Comparison of ENCODE assay signal across 13 cellular contexts in the genomic region with DNA sequence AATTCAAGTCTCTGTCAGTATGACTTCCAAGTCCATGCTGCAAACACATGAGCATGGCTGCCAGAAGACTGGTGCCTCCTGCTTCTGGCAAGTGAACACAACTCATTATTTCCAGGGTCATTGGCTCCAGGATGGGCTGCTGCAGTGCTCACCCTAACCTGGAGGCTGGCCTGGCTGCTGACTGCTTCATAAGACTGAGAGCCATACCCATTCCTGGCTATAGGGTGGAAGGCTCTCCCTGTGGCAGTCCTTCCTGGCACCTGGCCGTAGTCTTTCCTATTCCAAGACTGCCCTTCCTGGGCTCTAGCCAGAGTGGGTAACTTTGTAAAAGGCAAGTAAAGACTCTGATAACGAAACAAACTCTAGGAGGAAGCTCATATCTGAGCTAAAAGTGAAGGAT. TPM values are rescaled to one million over a fixed set of nuclear protein-coding genes. Genes with fewer than 3 reads are reported as not detected.
DNase-seq lines count a peak whose midpoint lies in the region; ATAC-seq, FAIRE-seq and TF ChIP-seq lines count a peak whose summit lies in the region.
"Had no signal": no experiment of that assay in that cellular context is flagged by ENCODE, and none has a peak within 500 bp of the region (broad histone marks: within the 10 kb centered on the region; RNA-seq: fewer than 3 reads in every experiment).

No MANE protein-coding gene starts in this region.

- H3K18ac ChIP-seq in mesenchymal stem cell (ENCODE audit: low read depth in 1 of 2, low read length in 2 of 2) = peak overlapping the region; percentile 63 to 75

- TF ChIP-seq CTCF in HFFc6 (IDR thresholded peaks at IDR 0.05) (no peak), K562 (IDR thresholded peaks at IDR 0.05 in 2 of 3, conservative IDR thresholded peaks at IDR 0.05 in 1 of 3; ENCODE audit: insufficient read depth in 2 of 3, low read depth in 1 of 3, low read length in 3 of 3) (no peak), suprapubic skin (IDR thresholded peaks at IDR 0.05) (no peak), WERI-Rb-1 (IDR thresholded peaks at IDR 0.05; ENCODE audit: low read depth, low read length) (no peak)

- H2AFZ ChIP-seq in K562 (ENCODE audit: low read depth, low read length) (peak overlapping the region; percentile 82; the same call in 1 of the 2 replicates), mesenchymal stem cell (ENCODE audit: low read depth, low read length) (no peak overlapping the region)

- no peaks in the 10 kb centered on the region for H3K9me3 Mint-ChIP-seq in HFFc6
- H3K9me3 Mint-ChIP-seq: activated T-cell treated with anti-CD3 and anti-CD28 coated beads, Interleukin-2, amount 50 U/mL, for 4 hours; CD8-positive, alpha-beta T cell; naive thymus-derived CD8-positive, alpha-beta T cell had no signal

- H3K27me3 Mint-ChIP-seq in HFFc6 (ENCODE audit: insufficient read depth) = peaks cover 4% of the 10 kb centered on the region; the same call in 1 of the 2 replicates

- H4K8ac ChIP-seq in mesenchymal stem cell (ENCODE audit: low read length) = peak overlapping the region; percentile 5

- H3K4me1 ChIP-seq in K562 (replicated peaks in 1 of 2; ENCODE audit: control insufficient read depth in 2 of 2, insufficient read depth in 2 of 2, low read length in 2 of 2) = peaks cover 55% of the 10 kb centered on the region in 2 experiments
- peaks cover 48% of the 10 kb centered on the region for H3K4me1 ChIP-seq in mesenchymal stem cell (ENCODE audit: control insufficient read depth, insufficient read depth, low read depth, low read length)
- H3K4me1 ChIP-seq in suprapubic skin = peaks cover 35% of the 10 kb centered on the region

- H4K91ac ChIP-seq in mesenchymal stem cell (ENCODE audit: low read length) = peak overlapping the region; percentile 88

- H3K27me3 ChIP-seq in K562 (ENCODE audit: control insufficient read depth in 2 of 2, insufficient read depth in 2 of 2, low read length in 2 of 2) (no peaks in the 10 kb centered on the region), mesenchymal stem cell (ENCODE audit: control insufficient read depth in 1 of 2, insufficient read depth in 1 of 2, low read length in 2 of 2) (no peaks in the 10 kb centered on the region), suprapubic skin (no peaks in the 10 kb centered on the region), WERI-Rb-1 (ENCODE audit: insufficient read depth, low read depth, severe bottlenecking) (no peaks in the 10 kb centered on the region)

- H2AK5ac ChIP-seq in mesenchymal stem cell (ENCODE audit: low read length, severe bottlenecking) = peak overlapping the region; percentile 72

- TF ChIP-seq RAD21 in K562 (CRISPR knock-in tag; conservative IDR thresholded peaks at IDR 0.05 in 1 of 2, IDR thresholded peaks at IDR 0.05 in 1 of 2) = no peak

- H3K36me3 Mint-ChIP-seq in HFFc6 (ENCODE audit: low read depth) = no peaks in the 10 kb centered on the region
- H3K36me3 Mint-ChIP-seq: CD8-positive, alpha-beta T cell; naive thymus-derived CD8-positive, alpha-beta T cell had no signal

- peaks cover 43% of the 10 kb centered on the region for H3K4me1 Mint-ChIP-seq in HFFc6 (ENCODE audit: low read depth)

- in situ Hi-C loops in K562 (cut with MboI) = no loop called here

- intact Hi-C loops in K562 (cut with micrococcal nuclease) = loop anchor here (10.0 kb wide), 1 partner anchor 135 kb away; a partner anchor contains a TSS

- H3K14ac ChIP-seq in mesenchymal stem cell (ENCODE audit: low read length in 2 of 2) = no peak overlapping the region

- H4K20me1 ChIP-seq in K562 (replicated peaks; ENCODE audit: control insufficient read depth, insufficient read depth, low read length) = no peaks in the 10 kb centered on the region

- H3K4me2 ChIP-seq in K562 (ENCODE audit: insufficient read depth, low read length) = 0 out of 2 replicates have a peak overlapping the region, but pooled peaks have one; percentile 3
- no peak overlapping the region for H3K4me2 ChIP-seq in mesenchymal stem cell (ENCODE audit: low read length, poor library complexity, severe bottlenecking)

- FAIRE-seq in K562 (lab: Jason Lieb, UNC) = no peak

- no peak overlapping the region for H3K9ac ChIP-seq in K562 (ENCODE audit: insufficient read depth in 1 of 2, low read depth in 2 of 2, low read length in 2 of 2)
- H3K9ac ChIP-seq in mesenchymal stem cell (ENCODE audit: low read length) = no peak overlapping the region
- H3K9ac ChIP-seq: SK-N-SH had no signal

- peak overlapping the region; percentile 69 to 80 for H2BK12ac ChIP-seq in mesenchymal stem cell (ENCODE audit: low read length in 2 of 2)

- H2BK120ac ChIP-seq in mesenchymal stem cell (ENCODE audit: low read depth, low read length) = peak overlapping the region; percentile 22

- H3K36me3 ChIP-seq in K562 (ENCODE audit: control insufficient read depth, insufficient read depth, low read length) = no peaks in the 10 kb centered on the region
- H3K36me3 ChIP-seq in mesenchymal stem cell (ENCODE audit: control insufficient read depth in 1 of 2, insufficient read depth in 2 of 2, low read depth in 1 of 2, low read length in 2 of 2) = no peaks in the 10 kb centered on the region
- H3K36me3 ChIP-seq in suprapubic skin = no peaks in the 10 kb centered on the region
- no peaks in the 10 kb centered on the region for H3K36me3 ChIP-seq in WERI-Rb-1

- H3K79me1 ChIP-seq in mesenchymal stem cell (replicated peaks; ENCODE audit: low read length, poor library complexity, severe bottlenecking) = no peaks in the 10 kb centered on the region

- H3K9me3 ChIP-seq in K562 (replicated peaks; ENCODE audit: control insufficient read depth, insufficient read depth, low read depth, low read length) (no peaks in the 10 kb centered on the region), mesenchymal stem cell (ENCODE audit: control insufficient read depth, low read length) (no peaks in the 10 kb centered on the region), suprapubic skin (no peaks in the 10 kb centered on the region), WERI-Rb-1 (ENCODE audit: severe bottlenecking) (no peaks in the 10 kb centered on the region)
- H3K9me3 ChIP-seq: SK-N-SH had no signal

- DNase-seq in HFFc6 = no peak
- no peak for DNase-seq in K562 (ENCODE audit: extremely low read depth in 1 of 4, low spot score in 3 of 4)
- DNase-seq in mesenchymal stem cell = no peak
- DNase-seq in suprapubic skin (ENCODE audit: low spot score in 2 of 2) = no peak
- DNase-seq in WERI-Rb-1 = no peak
- DNase-seq: activated CD4-positive, alpha-beta T cell treated with anti-CD3 and anti-CD28 coated beads, Interleukin-2, amount 50 U/mL, for 48 hours; activated T-cell treated with anti-CD3 and anti-CD28 coated beads, Interleukin-2, amount 50 U/mL, for 4 hours; stimulated activated CD4-positive, alpha-beta T cell treated with anti-CD3 and anti-CD28 coated beads, Interleukin-4, amount 100 ng/mL, for 4 hours had no signal

- H3K23ac ChIP-seq in mesenchymal stem cell (ENCODE audit: low read length in 2 of 2) = no peak overlapping the region

- peaks cover 12% of the 10 kb centered on the region; the same call in 2 of the 3 replicates for H3K79me2 ChIP-seq in K562 (ENCODE audit: control insufficient read depth, insufficient read depth, low read length)

- peak overlapping the region; percentile 97 for H3K27ac ChIP-seq in K562 (ENCODE audit: extremely low read depth, low read depth, low read length)
- peak overlapping the region; percentile 98 for H3K27ac ChIP-seq in mesenchymal stem cell (ENCODE audit: low read length, poor library complexity, severe bottlenecking)
- H3K27ac ChIP-seq in suprapubic skin = peak overlapping the region; percentile 32
- no peak overlapping the region for H3K27ac ChIP-seq in WERI-Rb-1

- peak overlapping the region; percentile 62 for H2BK15ac ChIP-seq in mesenchymal stem cell (ENCODE audit: low read depth, poor library complexity, severe bottlenecking)

- TF ChIP-seq EP300 in K562 (IDR thresholded peaks at IDR 0.05; ENCODE audit: low read length) = no peak
- TF ChIP-seq EP300 in suprapubic skin (IDR thresholded peaks at IDR 0.05) = no peak

- CTCF ChIA-PET in K562 (lab: Yijun Ruan, JAX; ENCODE audit: low intra/inter-chr PET ratio) = no interaction called here

- ATAC-seq in K562 (no peak), GM21737 (IDR thresholded peaks at IDR 0.05; ENCODE audit: unreplicated experiment) (no peak), GM21447 (IDR thresholded peaks at IDR 0.05; ENCODE audit: unreplicated experiment) (no peak)
- ATAC-seq: activated T-cell treated with anti-CD3 and anti-CD28 coated beads, Interleukin-2, amount 50 U/mL, for 4 hours; CD8-positive, alpha-beta T cell; naive thymus-derived CD8-positive, alpha-beta T cell had no signal

- H3K4me3 ChIP-seq in K562 (no peak overlapping the region), mesenchymal stem cell (ENCODE audit: insufficient read depth in 1 of 2, low read depth in 1 of 2, low read length in 2 of 2) (no peak overlapping the region), suprapubic skin (no peak overlapping the region), WERI-Rb-1 (ENCODE audit: low read depth, low read length) (no peak overlapping the region)

- no peak overlapping the region for H3K4me3 Mint-ChIP-seq in HFFc6
- H3K4me3 Mint-ChIP-seq: activated T-cell treated with anti-CD3 and anti-CD28 coated beads, Interleukin-2, amount 50 U/mL, for 4 hours; CD8-positive, alpha-beta T cell had no signal

- no peaks in the 10 kb centered on the region for H3K9me1 ChIP-seq in K562 (ENCODE audit: control insufficient read depth, insufficient read depth, low read length)

- no peak overlapping the region for H2BK5ac ChIP-seq in mesenchymal stem cell (ENCODE audit: low read depth, low read length, poor library complexity, severe bottlenecking)

- whole genome bisulfite sequencing in K562 (ENCODE audit: insufficient coverage, low coverage, missing lambda C conversion rate) = 59% methylated on average over 2 of the region's 2 CpGs
- 97% methylated on average over 2 of the region's 2 CpGs for WGBS in mesenchymal stem cell
- 92% methylated on average over 2 of the region's 2 CpGs for WGBS in suprapubic skin

- H3K27ac Mint-ChIP-seq in HFFc6 = peak overlapping the region; percentile 41; the same call in 1 of the 2 replicates
- H3K27ac Mint-ChIP-seq: CD8-positive, alpha-beta T cell had no signal

- TF ChIP-seq POLR2A in K562 (conservative IDR thresholded peaks at IDR 0.05) (no peak), suprapubic skin (IDR thresholded peaks at IDR 0.05) (no peak)

- no TSS peak for BruUV-seq in K562 (replicated peaks; lab: Mats Ljungman, UMichigan)

- peak overlapping the region; percentile 2 to 13 for H3K4ac ChIP-seq in mesenchymal stem cell (ENCODE audit: low read depth in 1 of 2, low read length in 2 of 2)

- POLR2A ChIA-PET in K562 (lab: Yijun Ruan, JAX) = interaction anchor here (0.6 to 4.1 kb wide), 7 partner anchors 8 to 624 kb away, joined by 3 to 28 read pairs (median 4); a partner anchor contains a TSS

RNA-seq across cellular contexts. Expression of a gene that starts 51.2 kb away (rescaled TPM):
- 10 to 100 TPM; 46.4 to 58.5 (median 49.2) TPM for total RNA-seq in HFFc6 (2021; fragmentation: NEBNext Ultra II Directional; extraction: Animal tissue kit (Norgen Biotek cat#: 25700))
- total RNA-seq in K562 (2011; cell fraction: chromatin; rRNA removed; ENCODE audit: low replicate concordance) = 44.6 and 81.0 TPM in 2 replicates
- total RNA-seq in K562 (2011; cell fraction: nucleolus; rRNA removed) = 52.9 TPM in 2 replicates
- 37.8 and 55.7 TPM in 2 replicates for total RNA-seq in K562 (2011; cell fraction: nucleoplasm; rRNA removed)
- 121 and 123 TPM in 2 replicates for total RNA-seq in K562 (2014; rRNA removed)
- 24.1 and 25.8 TPM in 2 replicates for total RNA-seq in K562 (2014; rRNA removed; fragmentation: Illumina TruSeq; extraction: Trizol)
- total RNA-seq in K562 (2015; rRNA removed; fragmentation: Illumina TruSeq; extraction: Trizol) = 40.6 and 45.1 TPM in 2 replicates
- total RNA-seq in K562 (2021) = 79.3 and 87.8 TPM in 2 replicates
- polyA plus RNA-seq in K562 (2011; rRNA removed) = 44.8 and 51.8 TPM in 2 replicates
- 47.3 and 134 TPM in 2 replicates for polyA plus RNA-seq in K562 (2011; cell fraction: cytosol; rRNA removed)
- 34.3 and 47.7 TPM in 2 replicates for polyA plus RNA-seq in K562 (2011; cell fraction: nucleus; rRNA removed)
- 63.1 and 65.7 TPM in 2 replicates for polyA plus RNA-seq in K562 (2012)
- polyA plus RNA-seq in K562 (2014; fragmentation: Illumina TruSeq; extraction: Trizol) = 45.8 and 61.2 TPM in 2 replicates
- polyA plus RNA-seq in K562 (2014; fragmentation: Nextera tagmentation; extraction: Ambion mirVana) = 1 to 10 TPM; 1.9 to 4.6 TPM
- polyA plus RNA-seq in K562 (2014; rRNA removed) = 63.8 and 67.0 TPM in 2 replicates
- 27.1 and 39.4 TPM in 2 replicates for polyA minus RNA-seq in K562 (2011; rRNA and poly(A)+ RNA removed)
- 47.5 and 54.4 TPM in 2 replicates for polyA minus RNA-seq in K562 (2011; cell fraction: cytosol; rRNA and poly(A)+ RNA removed)
- polyA minus RNA-seq in K562 (2011; cell fraction: nucleus; rRNA and poly(A)+ RNA removed) = 29.4 and 36.8 TPM in 2 replicates
- polyA plus RNA-seq in mesenchymal stem cell (2013, experiment 1 of 2) = 75.1 TPM
- polyA plus RNA-seq in mesenchymal stem cell (2013, experiment 2 of 2) = 76.7 TPM
- total RNA-seq in suprapubic skin = 10 to 100 TPM; 21.8 to 40.6 (median 30.1) TPM
